In the genomic region with DNA sequence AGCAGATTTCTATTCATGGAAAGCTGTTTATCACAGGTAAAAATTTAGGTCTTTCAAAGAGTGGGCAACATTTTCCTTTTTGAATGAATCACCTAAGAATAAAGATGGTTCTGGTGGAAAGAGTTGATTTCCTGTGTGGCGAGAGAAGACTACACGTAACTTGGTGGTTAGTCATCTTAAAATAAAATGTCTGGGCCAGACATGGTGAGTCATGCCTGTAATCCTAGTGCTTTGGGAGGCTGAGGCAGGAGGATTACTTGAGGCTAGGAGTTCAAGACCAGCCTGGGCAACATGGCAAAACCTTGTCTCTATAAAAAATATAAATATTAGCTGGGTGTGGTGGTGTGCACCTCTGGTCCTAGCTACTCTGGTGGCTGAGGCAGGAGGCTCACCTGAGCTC, we compare ENCODE assay signal across 11 cellular contexts.
DNase-seq lines count a peak whose midpoint lies in the region; ATAC-seq, FAIRE-seq and TF ChIP-seq lines count a peak whose summit lies in the region.
"Had no signal": no experiment of that assay in that cellular context is flagged by ENCODE, and none has a peak within 500 bp of the region (broad histone marks: within the 10 kb centered on the region; RNA-seq: fewer than 3 reads in every experiment).

No MANE protein-coding gene starts in this region.

- ATAC-seq in GM18870 (IDR thresholded peaks at IDR 0.05; ENCODE audit: unreplicated experiment) = no peak
- ATAC-seq in GM21576 (IDR thresholded peaks at IDR 0.05; ENCODE audit: unreplicated experiment) = no peak

- DNase-seq in H54 (ENCODE audit: insufficient read length, low spot score) (peak; percentile 28), RPMI7951 (ENCODE audit: low read depth) (peak; percentile 84), dermis blood vessel endothelial cell (peak; percentile 11), amygdala (lab: John Stamatoyannopoulos, UW) (no peak)
- peak; percentile 51 for DNase-seq in stimulated activated CD4-positive, alpha-beta T cell treated with anti-CD3 and anti-CD28 coated beads, Interleukin-1b, Interleukin-23, amount 100 ng/mL, for 48 hours
- DNase-seq: amniotic stem cell, GF-D8, head of caudate nucleus, NCI-H510A had no signal

- peak; percentile 95 for FAIRE-seq in H54 (lab: Jason Lieb, UNC)

- no peak for TF ChIP-seq POLR2A in H54 (IDR thresholded peaks at IDR 0.05; ENCODE audit: low read depth, low read length)

Comparison
In these comparisons a context has a peak if more than half of its experiments do, and no peak if none do; other contexts are left out.
1. DNase-seq: peak in H54 (single experiment), RPMI7951 (single experiment), dermis blood vessel endothelial cell (single experiment) and stimulated activated CD4-positive, alpha-beta T cell treated with anti-CD3 and anti-CD28 coated beads, Interleukin-1b, Interleukin-23, amount 100 ng/mL, for 48 hours (single experiment); none in amygdala (0 of 56).